ENCODE assay signal across 10 cellular contexts in the genomic region with DNA sequence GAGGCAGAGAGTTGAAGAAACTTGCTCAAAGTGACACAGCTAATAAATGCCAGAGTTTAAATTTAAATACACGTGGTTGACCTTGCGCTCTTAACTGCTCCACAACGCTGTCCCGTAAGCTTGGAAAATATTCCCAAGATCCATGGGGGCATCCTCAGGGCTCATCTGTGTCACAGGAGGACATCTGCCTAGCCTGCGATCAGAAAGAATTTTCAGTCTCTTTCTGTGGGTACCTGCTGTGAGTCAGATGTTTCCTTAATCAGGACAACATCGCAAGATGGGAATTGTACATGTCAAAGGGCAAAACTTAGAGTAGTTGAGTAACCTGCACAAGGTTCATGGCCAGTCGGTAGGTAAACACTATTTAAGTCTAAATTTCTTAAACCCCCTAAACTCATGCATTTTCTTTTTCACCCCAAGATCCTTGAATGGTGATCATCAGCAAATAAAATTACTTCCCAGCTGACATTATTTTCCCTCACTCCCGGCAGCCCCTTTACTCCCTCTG. TPM values are rescaled to one million over a fixed set of nuclear protein-coding genes. Genes with fewer than 3 reads are reported as not detected.
DNase-seq lines count a peak whose midpoint lies in the region; ATAC-seq and TF ChIP-seq lines count a peak whose summit lies in the region.
"Had no signal": no experiment of that assay in that cellular context is flagged by ENCODE, and none has a peak within 500 bp of the region (broad histone marks: within the 10 kb centered on the region; RNA-seq: fewer than 3 reads in every experiment).

No MANE protein-coding gene starts in this region.

- H3K4me3 ChIP-seq in gastroesophageal sphincter (peak overlapping the region in 1 of 2 donors; percentile 86), gastrocnemius medialis (peak overlapping the region; percentile 64 to 98 (median 74)), PC-9 (no peak overlapping the region)

- ATAC-seq in activated CD4-positive, alpha-beta T cell treated with anti-CD3 and anti-CD28 coated beads for 36 hours, result no peak
- ATAC-seq in gastroesophageal sphincter, result no peak
- ATAC-seq in gastrocnemius medialis, result no peak

- H3K27ac ChIP-seq in gastroesophageal sphincter, result peak overlapping the region in 3 of 4 donors; percentile 83 to 89 (median 87)
- H3K27ac ChIP-seq in gastrocnemius medialis, result peak overlapping the region in 2 of 4 donors; percentile 72 to 80
- H3K27ac ChIP-seq in PC-9, result no peak overlapping the region
- H3K27ac ChIP-seq: A549 had no signal

- POLR2A ChIA-PET in activated CD4-positive, alpha-beta T cell treated with anti-CD3 and anti-CD28 coated beads for 36 hours (lab: Charles Lee), result no interaction called here
- POLR2A ChIA-PET in PC-9 (lab: Charles Lee; ENCODE audit: unreplicated experiment), result no interaction called here

- in situ Hi-C loops in gastrocnemius medialis (cut with MboI; ENCODE audit: low sequenced_read_pairs in 4 of 4), result no loop called here

- no peaks in the 10 kb centered on the region for H3F3A ChIP-seq in PC-9 (ENCODE audit: insufficient read depth, low read depth)

- H3K4me1 Mint-ChIP-seq in activated CD4-positive, alpha-beta T cell treated with anti-CD3 and anti-CD28 coated beads for 36 hours, result peaks cover 12% of the 10 kb centered on the region

- peaks cover 0 to 6% (median 0%) of the 10 kb centered on the region in 3 donors for H3K9me3 ChIP-seq in gastroesophageal sphincter
- no peaks in the 10 kb centered on the region for H3K9me3 ChIP-seq in gastrocnemius medialis
- H3K9me3 ChIP-seq in PC-9 (ENCODE audit: insufficient read depth, low read depth), result no peaks in the 10 kb centered on the region

- TF ChIP-seq CTCF in gastroesophageal sphincter (IDR thresholded peaks at IDR 0.05) (no peak), gastrocnemius medialis (IDR thresholded peaks at IDR 0.05 in 4 of 5, conservative IDR thresholded peaks at IDR 0.05 in 1 of 5) (no peak), PC-9 (conservative IDR thresholded peaks at IDR 0.05) (no peak)

- H3K27ac Mint-ChIP-seq in activated CD4-positive, alpha-beta T cell treated with anti-CD3 and anti-CD28 coated beads for 36 hours, result peak overlapping the region; percentile 72

- BruUV-seq in PC-9 (replicated peaks; lab: Mats Ljungman, UMichigan), result no TSS peak

- peaks cover 34% of the 10 kb centered on the region for H3K36me3 Mint-ChIP-seq in activated CD4-positive, alpha-beta T cell treated with anti-CD3 and anti-CD28 coated beads for 36 hours (ENCODE audit: low read depth)

- H3K4me1 ChIP-seq in gastroesophageal sphincter, result peaks cover 0 to 32% (median 12%) of the 10 kb centered on the region in 3 donors
- H3K4me1 ChIP-seq in gastrocnemius medialis, result peaks cover 6 to 12% of the 10 kb centered on the region in 2 donors
- H3K4me1 ChIP-seq in PC-9 (replicated peaks; ENCODE audit: insufficient read depth), result peaks cover 6% of the 10 kb centered on the region; the same call in 1 of the 2 replicates

- H3K4me2 ChIP-seq in PC-9, result no peak overlapping the region

- TF ChIP-seq POLR2A in gastroesophageal sphincter (IDR thresholded peaks at IDR 0.05) (no peak), gastrocnemius medialis (IDR thresholded peaks at IDR 0.05) (no peak)

- H3K27me3 Mint-ChIP-seq in activated CD4-positive, alpha-beta T cell treated with anti-CD3 and anti-CD28 coated beads for 36 hours, result peaks cover 7% of the 10 kb centered on the region

- peak overlapping the region; percentile 66 for H3K4me3 Mint-ChIP-seq in activated CD4-positive, alpha-beta T cell treated with anti-CD3 and anti-CD28 coated beads for 36 hours

- H3K79me2 ChIP-seq in PC-9 (ENCODE audit: low read depth), result no peaks in the 10 kb centered on the region

- H3K27me3 ChIP-seq in gastroesophageal sphincter, result no peaks in the 10 kb centered on the region
- no peaks in the 10 kb centered on the region for H3K27me3 ChIP-seq in gastrocnemius medialis
- H3K27me3 ChIP-seq in PC-9 (ENCODE audit: insufficient read depth, low read depth), result peaks cover 27% of the 10 kb centered on the region; the same call in 1 of the 2 replicates

- intact Hi-C loops in activated CD4-positive, alpha-beta T cell treated with anti-CD3 and anti-CD28 coated beads for 36 hours (cut with DNase I, micrococcal nuclease), result loop anchor here (2.0 kb wide), 2 partner anchors 30 to 52 kb away; a partner anchor contains a TSS
- intact Hi-C loops in gastrocnemius medialis (cut with DNase I; ENCODE audit: low total_unique reads), result no loop called here
- intact Hi-C loops in PC-9 (cut with micrococcal nuclease; ENCODE audit: unreplicated experiment), result no loop called here

- H3K9me3 Mint-ChIP-seq in activated CD4-positive, alpha-beta T cell treated with anti-CD3 and anti-CD28 coated beads for 36 hours (ENCODE audit: low read depth), result peaks cover 4% of the 10 kb centered on the region

- no peak overlapping the region for H2AFZ ChIP-seq in PC-9

- CTCF ChIA-PET in activated CD4-positive, alpha-beta T cell treated with anti-CD3 and anti-CD28 coated beads for 36 hours (lab: Charles Lee), result interaction anchor here (0.7 to 6.9 kb wide), 6 partner anchors 14 to 710 kb away, joined by 3 to 59 read pairs (median 3); a partner anchor contains a TSS
- CTCF ChIA-PET in PC-9 (lab: Charles Lee), result no interaction called here

- H4K20me1 ChIP-seq in PC-9 (ENCODE audit: insufficient read depth), result no peaks in the 10 kb centered on the region; the same call in 1 of the 2 replicates

- TF ChIP-seq EP300 in gastroesophageal sphincter (IDR thresholded peaks at IDR 0.05), result no peak

- WGBS in gastroesophageal sphincter (ENCODE audit: low coverage in 1 of 2), 2 donors, result 67 to 70% methylated on average over 5 to 8 of the region's 8 CpGs

- no peaks in the 10 kb centered on the region for H3K9me2 ChIP-seq in PC-9 (ENCODE audit: insufficient read depth)

- no peak for DNase-seq in activated CD4-positive, alpha-beta T cell treated with anti-CD3 and anti-CD28 coated beads for 36 hours
- DNase-seq in activated CD4-positive, alpha-beta T cell treated with anti-CD3 and anti-CD28 coated beads, Interleukin-2, amount 50 U/mL, for 48 hours, result no peak
- DNase-seq in SK-N-DZ (ENCODE audit: low spot score), result peak; percentile 22
- no peak for DNase-seq in gastrocnemius medialis
- no peak for DNase-seq in HT-29 (ENCODE audit: low spot score)
- no peak for DNase-seq in activated CD4-positive, CD25-positive, alpha-beta regulatory T cell (lab: John Stamatoyannopoulos, UW)
- no peak for DNase-seq in PC-9
- DNase-seq: NCI-H2029 treated with DMSO at 0.1 percent for 48 hours had no signal

- H3K36me3 ChIP-seq in gastroesophageal sphincter, result peaks cover 0 to 31% of the 10 kb centered on the region in 2 donors
- peaks cover 0 to 5% of the 10 kb centered on the region in 2 donors for H3K36me3 ChIP-seq in gastrocnemius medialis
- no peaks in the 10 kb centered on the region for H3K36me3 ChIP-seq in PC-9 (ENCODE audit: low read depth)

RNA-seq across cellular contexts. Expression of a gene that starts 1.4 kb away (rescaled TPM):
- total RNA-seq in activated CD4-positive, alpha-beta T cell treated with anti-CD3 and anti-CD28 coated beads for 36 hours, result 1 to 10 TPM; 6.2 to 8.7 TPM
- polyA plus RNA-seq in SK-N-DZ (2014; cell fraction: cytosol; rRNA removed), result 9.5 and 11.1 TPM in 2 replicates
- 8.0 and 11.9 TPM in 2 replicates for polyA plus RNA-seq in SK-N-DZ (2014; cell fraction: nucleus; rRNA removed)
- total RNA-seq in gastroesophageal sphincter, result 1 to 10 TPM; 3.1 to 7.8 (median 5.4) TPM
- 10 to 100 TPM in 1 of 4 donors, 1 to 10 TPM in 3; 2.1 to 12.2 (median 3.3) TPM for total RNA-seq in gastrocnemius medialis
- 5.5 and 16.5 TPM in 2 replicates for total RNA-seq in HT-29 (2014; rRNA removed; shearing (Covaris generic))
- total RNA-seq in PC-9 (2021), result not detected in 2 replicates

RNA-seq across cellular contexts. Expression of a gene that starts 13.3 kb away (rescaled TPM):
- 10 to 100 TPM in 1 of 2 experiments, 1 to 10 TPM in 1; 8.1 to 10.2 TPM for total RNA-seq in activated CD4-positive, alpha-beta T cell treated with anti-CD3 and anti-CD28 coated beads for 36 hours
- 0.82 and 1.4 TPM in 2 replicates for polyA plus RNA-seq in SK-N-DZ (2014; cell fraction: cytosol; rRNA removed)
- 0.27 and 0.92 TPM in 2 replicates for polyA plus RNA-seq in SK-N-DZ (2014; cell fraction: nucleus; rRNA removed)
- total RNA-seq in gastroesophageal sphincter (1 to 10 TPM; 1.8 to 7.0 (median 5.7) TPM), gastrocnemius medialis (1 to 10 TPM; 1.2 to 4.2 (median 2.9) TPM), PC-9 (2021) (not detected in 2 replicates)
- 0.78 and 1.6 TPM in 2 replicates for total RNA-seq in HT-29 (2014; rRNA removed; shearing (Covaris generic))

RNA-seq across cellular contexts. Expression of a gene that starts 52.9 kb away (rescaled TPM):
- total RNA-seq in activated CD4-positive, alpha-beta T cell treated with anti-CD3 and anti-CD28 coated beads for 36 hours, result 10 to 100 TPM; 38.6 to 42.7 TPM
- polyA plus RNA-seq in SK-N-DZ (2014; cell fraction: cytosol; rRNA removed), result 46.9 and 51.9 TPM in 2 replicates
- polyA plus RNA-seq in SK-N-DZ (2014; cell fraction: nucleus; rRNA removed), result 41.2 and 42.1 TPM in 2 replicates
- total RNA-seq in gastroesophageal sphincter (10 to 100 TPM in 1 of 4 donors, 1 to 10 TPM in 3; 7.2 to 12.9 (median 8.8) TPM), gastrocnemius medialis (10 to 100 TPM in 2 of 4 donors, 1 to 10 TPM in 2; 4.9 to 16.2 (median 10.2) TPM), PC-9 (2021) (0.94 and 1.1 TPM in 2 replicates)
- total RNA-seq in HT-29 (2014; rRNA removed; shearing (Covaris generic)), result 0.10 and 2.0 TPM in 2 replicates

Comparison
In these comparisons a context has a peak if more than half of its experiments do, and no peak if none do; other contexts are left out.
1. intact Hi-C loops: an anchor here in activated CD4-positive, alpha-beta T cell treated with anti-CD3 and anti-CD28 coated beads for 36 hours (2.0 kb wide); none called in gastrocnemius medialis and PC-9.